Comparison of ENCODE assay signal across 25 cellular contexts in the genomic region with DNA sequence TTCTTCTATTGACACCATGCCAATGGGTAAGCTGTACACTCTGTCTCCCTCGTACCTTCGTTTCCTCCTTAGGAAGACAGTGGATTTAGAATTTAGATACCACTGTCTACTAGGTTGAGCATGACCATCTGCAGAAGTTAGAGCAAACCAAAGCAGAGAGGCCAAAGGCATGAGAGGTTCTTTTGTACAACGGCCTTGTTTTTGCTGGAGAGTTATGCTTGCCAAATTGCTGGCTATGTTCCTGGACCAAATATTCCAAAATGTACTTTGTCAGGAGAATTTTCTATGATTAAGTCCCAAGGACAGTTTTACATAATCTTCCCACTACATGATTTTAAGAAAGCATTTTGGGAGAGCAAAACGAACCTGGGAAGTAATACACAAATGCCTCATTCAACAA. TPM values are rescaled to one million over a fixed set of nuclear protein-coding genes. Genes with fewer than 3 reads are reported as not detected.
"Had no signal": no experiment of that assay in that cellular context is flagged by ENCODE, and none has a peak within 500 bp of the region (broad histone marks: within the 10 kb centered on the region; RNA-seq: fewer than 3 reads in every experiment).

No MANE protein-coding gene starts in this region.

- H3K27ac ChIP-seq: body of pancreas, left lung, pancreas, right lobe of liver, thoracic aorta, VCaP had no signal

- H3K36me3 ChIP-seq: gastrocnemius medialis, left lung, pancreas, right lobe of liver, thoracic aorta had no signal

- H3K4me3 ChIP-seq: body of pancreas, gastrocnemius medialis, left lung, pancreas, right lobe of liver, smooth muscle cell, thoracic aorta had no signal

- DNase-seq: activated CD4-positive, alpha-beta T cell treated with anti-CD3 and anti-CD28 coated beads, Interleukin-2, amount 10 ng/mL, durations not matched to agents 24 days and 14 days; activated naive CD4-positive, alpha-beta T cell; activated naive CD8-positive, alpha-beta T cell treated with anti-CD3 and anti-CD28 coated beads for 36 hours; activated T-cell treated with anti-CD3 and anti-CD28 coated beads, Interleukin-2, amount 50 U/mL, for 1 hour; amniotic stem cell; body of pancreas; caudate nucleus; dermis blood vessel endothelial cell; effector CD8-positive, alpha-beta T cell; erythroblast; gastrocnemius medialis; hippocampal formation; kidney glomerular epithelial cell; left lung; mammary epithelial cell; nephron progenitor cell; pancreas; right lobe of liver; stimulated activated CD4-positive, alpha-beta T cell treated with anti-CD3 and anti-CD28 coated beads, Interleukin-15, amount 100 ng/mL, for 24 hours; stimulated activated CD4-positive, alpha-beta T cell treated with anti-CD3 and anti-CD28 coated beads, Interleukin-4, amount 100 ng/mL, for 1 hour; stimulated activated naive CD4-positive, alpha-beta T cell; T-cell had no signal

- H3K9me3 ChIP-seq: body of pancreas, gastrocnemius medialis, left lung, pancreas, right lobe of liver, thoracic aorta had no signal

- H3K4me2 ChIP-seq: smooth muscle cell had no signal

- H3K27me3 ChIP-seq: body of pancreas, gastrocnemius medialis, left lung, pancreas, right lobe of liver had no signal

- H3K4me1 ChIP-seq: left lung, right lobe of liver had no signal

RNA-seq across cellular contexts. Expression of gene PLCE1, which starts 47.9 kb away (rescaled TPM):
- total RNA-seq: activated CD4-positive, alpha-beta T cell treated with anti-CD3 and anti-CD28 coated beads, Interleukin-2, amount 10 ng/mL, durations not matched to agents 24 days and 14 days; activated naive CD8-positive, alpha-beta T cell treated with anti-CD3 and anti-CD28 coated beads for 36 hours had no signal
